Comparison of ENCODE assay signal across 16 cellular contexts in the genomic region with DNA sequence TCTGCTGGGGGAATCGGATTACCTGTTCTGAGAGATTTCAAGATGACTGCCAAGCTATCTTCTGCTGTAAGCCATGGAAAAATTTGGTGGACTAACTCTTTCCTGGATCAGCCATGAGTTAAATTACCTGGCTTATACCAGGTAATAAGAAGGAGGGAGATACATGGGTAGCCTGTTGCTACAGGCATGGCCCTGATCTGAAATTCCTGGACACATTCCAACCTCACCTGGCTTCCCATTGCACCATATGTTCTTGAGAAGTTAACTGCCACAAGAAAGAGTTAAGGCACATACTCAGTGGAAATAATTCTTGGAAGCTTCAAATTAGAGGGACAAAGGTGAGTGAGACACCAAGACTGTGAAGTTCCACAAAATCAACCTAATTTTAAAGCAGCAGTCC.
DNase-seq lines count a peak whose midpoint lies in the region; ATAC-seq, FAIRE-seq and TF ChIP-seq lines count a peak whose summit lies in the region.
"Had no signal": no experiment of that assay in that cellular context is flagged by ENCODE, and none has a peak within 500 bp of the region (broad histone marks: within the 10 kb centered on the region; RNA-seq: fewer than 3 reads in every experiment).

No MANE protein-coding gene starts in this region.

- BruUV-seq in MCF 10A (replicated peaks; lab: Mats Ljungman, UMichigan): no TSS peak

- TF ChIP-seq CTCF in MCF 10A (IDR thresholded peaks at IDR 0.05; ENCODE audit: unreplicated experiment): no peak
- no peak for TF ChIP-seq CTCF in breast epithelium (IDR thresholded peaks at IDR 0.05)
- TF ChIP-seq CTCF in bronchial epithelial cell (IDR thresholded peaks at IDR 0.05; ENCODE audit: insufficient read depth, low read length, severe bottlenecking): no peak
- no peak for TF ChIP-seq CTCF in keratinocyte (optimal IDR thresholded peaks at IDR 0.05 in 1 of 3, IDR thresholded peaks at IDR 0.05 in 1 of 3, conservative IDR thresholded peaks at IDR 0.05 in 1 of 3; ENCODE audit: extremely low read depth in 1 of 3, insufficient read depth in 2 of 3, low read length in 3 of 3)

- no peaks in the 10 kb centered on the region for H3K36me3 Mint-ChIP-seq in MCF 10A (ENCODE audit: insufficient read depth, unreplicated experiment)
- H3K36me3 Mint-ChIP-seq in activated T-cell treated with anti-CD3 and anti-CD28 coated beads, Interleukin-2, amount 50 U/mL, for 72 hours (ENCODE audit: insufficient read depth in 2 of 2): no peaks in the 10 kb centered on the region
- no peaks in the 10 kb centered on the region for H3K36me3 Mint-ChIP-seq in activated T-cell treated with anti-CD3 and anti-CD28 coated beads, Interleukin-2, amount 50 U/mL, for 24 hours (ENCODE audit: low read depth)
- H3K36me3 Mint-ChIP-seq: CD4-positive, CD25-positive, alpha-beta regulatory T cell had no signal

- no peaks in the 10 kb centered on the region for H3K27me3 Mint-ChIP-seq in MCF 10A (ENCODE audit: insufficient read depth, unreplicated experiment)
- no peaks in the 10 kb centered on the region for H3K27me3 Mint-ChIP-seq in activated T-cell treated with anti-CD3 and anti-CD28 coated beads, Interleukin-2, amount 50 U/mL, for 72 hours (ENCODE audit: low read depth)
- no peaks in the 10 kb centered on the region for H3K27me3 Mint-ChIP-seq in activated T-cell treated with anti-CD3 and anti-CD28 coated beads, Interleukin-2, amount 50 U/mL, for 24 hours

- H3K9me3 ChIP-seq in breast epithelium (no peaks in the 10 kb centered on the region), keratinocyte (ENCODE audit: control insufficient read depth, low read depth, low read length) (no peaks in the 10 kb centered on the region)

- DNase-seq in MCF 10A (ENCODE audit: unreplicated experiment) (peak; percentile 56), breast epithelium (ENCODE audit: low spot score in 2 of 2) (no peak), bronchial epithelial cell (ENCODE audit: low read depth) (peak; percentile 87), keratinocyte (ENCODE audit: low read depth, low spot score) (peak; percentile 36), NCI-H226 (no peak)
- DNase-seq in activated T-cell treated with anti-CD3 and anti-CD28 coated beads, Interleukin-2, amount 50 U/mL, for 72 hours: no peak
- no peak for DNase-seq in activated T-cell treated with anti-CD3 and anti-CD28 coated beads, Interleukin-2, amount 50 U/mL, for 24 hours
- DNase-seq: ACHN; CD4-positive, CD25-positive, alpha-beta regulatory T cell; DMS79; H7 had no signal

- no peaks in the 10 kb centered on the region for H3K9me3 Mint-ChIP-seq in MCF 10A (ENCODE audit: unreplicated experiment)
- H3K9me3 Mint-ChIP-seq in activated T-cell treated with anti-CD3 and anti-CD28 coated beads, Interleukin-2, amount 50 U/mL, for 72 hours: peaks cover 3 to 5% of the 10 kb centered on the region in 2 donors
- no peaks in the 10 kb centered on the region for H3K9me3 Mint-ChIP-seq in activated T-cell treated with anti-CD3 and anti-CD28 coated beads, Interleukin-2, amount 50 U/mL, for 24 hours
- H3K9me3 Mint-ChIP-seq: GM23338 had no signal

- POLR2A ChIA-PET in MCF 10A (lab: Yijun Ruan, JAX): interaction anchor here (0.6 to 2.2 kb wide), 6 partner anchors 9 to 866 kb away, joined by 3 to 10 read pairs (median 4); no protein-coding TSS in a partner anchor

- no peaks in the 10 kb centered on the region for H3K9me1 ChIP-seq in keratinocyte (ENCODE audit: control insufficient read depth, extremely low read depth, insufficient read depth, low read length)

- H3K79me2 ChIP-seq in keratinocyte (ENCODE audit: control insufficient read depth, insufficient read depth, low read length): no peaks in the 10 kb centered on the region

- H3K4me2 ChIP-seq in keratinocyte (ENCODE audit: control insufficient read depth, extremely low read depth, insufficient read depth, low read depth, low read length): peak overlapping the region; percentile 65
- H3K4me2 ChIP-seq: BLaER1 treated with 17β-estradiol and CSF1 and Interleukin-3, amounts not matched to agents 10 nM and 100 nM; GM23338 had no signal

- H3K4me3 Mint-ChIP-seq in MCF 10A (ENCODE audit: unreplicated experiment): no peak overlapping the region
- no peak overlapping the region for H3K4me3 Mint-ChIP-seq in activated T-cell treated with anti-CD3 and anti-CD28 coated beads, Interleukin-2, amount 50 U/mL, for 72 hours
- no peak overlapping the region for H3K4me3 Mint-ChIP-seq in activated T-cell treated with anti-CD3 and anti-CD28 coated beads, Interleukin-2, amount 50 U/mL, for 24 hours
- H3K4me3 Mint-ChIP-seq: CD4-positive, CD25-positive, alpha-beta regulatory T cell; GM23338 had no signal

- dilution Hi-C loops in keratinocyte (cut with MboI; ENCODE audit: extremely low pct_ligation_motif_present, low sequenced_read_pairs): no loop called here

- H3K27ac ChIP-seq in breast epithelium (no peak overlapping the region), keratinocyte (ENCODE audit: control insufficient read depth, insufficient read depth, low read length) (peak overlapping the region; percentile 22)
- H3K27ac ChIP-seq: BLaER1 treated with 17β-estradiol and CSF1 and Interleukin-3, amounts not matched to agents 10 nM and 100 nM had no signal

- no peaks in the 10 kb centered on the region for H3K4me1 ChIP-seq in breast epithelium
- H3K4me1 ChIP-seq in keratinocyte (ENCODE audit: control insufficient read depth, extremely low read depth, insufficient read depth, low read length): peaks cover 34% of the 10 kb centered on the region

- H4K20me1 ChIP-seq in keratinocyte (ENCODE audit: control insufficient read depth, extremely low read depth, insufficient read depth, low read length): no peaks in the 10 kb centered on the region

- intact Hi-C loops in MCF 10A (cut with micrococcal nuclease): no loop called here
- intact Hi-C loops in breast epithelium (cut with DNase I; ENCODE audit: low total_unique reads): loop anchor here (5.0 kb wide), 1 partner anchor 652 kb away; no protein-coding TSS in a partner anchor

- H3K4me3 ChIP-seq in breast epithelium (no peak overlapping the region), bronchial epithelial cell (ENCODE audit: low read depth, low read length) (no peak overlapping the region), keratinocyte (ENCODE audit: control insufficient read depth in 2 of 3, extremely low read depth in 1 of 3, insufficient read depth in 2 of 3, low read depth in 1 of 3, low read length in 3 of 3) (peak overlapping the region in 1 of 3 experiments; percentile 2)
- H3K4me3 ChIP-seq: BLaER1 treated with 17β-estradiol and CSF1 and Interleukin-3, amounts not matched to agents 10 nM and 100 nM; GM23338 had no signal

- FAIRE-seq in bronchial epithelial cell (lab: Jason Lieb, UNC) (no peak), keratinocyte (lab: Jason Lieb, UNC) (peak; percentile 90)
- FAIRE-seq: GM12891, HepG2, HTR-8/SVneo had no signal

- CTCF ChIA-PET in MCF 10A (lab: Yijun Ruan, JAX): interaction anchor here (0.5 to 1.8 kb wide), 4 partner anchors 14 to 411 kb away, joined by 3 to 4 read pairs (median 3); no protein-coding TSS in a partner anchor

- ATAC-seq in activated T-cell treated with anti-CD3 and anti-CD28 coated beads, Interleukin-2, amount 50 U/mL, for 72 hours (replicated peaks in 1 of 2): no peak
- ATAC-seq: GM23338, HepG2 had no signal

- H3K36me3 ChIP-seq in breast epithelium (no peaks in the 10 kb centered on the region), bronchial epithelial cell (ENCODE audit: control insufficient read depth, insufficient read depth, low read length) (no peaks in the 10 kb centered on the region), keratinocyte (ENCODE audit: control insufficient read depth in 2 of 2, extremely low read depth in 1 of 2, insufficient read depth in 2 of 2, low read length in 2 of 2) (no peaks in the 10 kb centered on the region)
- H3K36me3 ChIP-seq: BLaER1 treated with 17β-estradiol and CSF1 and Interleukin-3, amounts not matched to agents 10 nM and 100 nM had no signal

- H3K27ac Mint-ChIP-seq in MCF 10A (ENCODE audit: low read depth, unreplicated experiment): no peak overlapping the region
- no peak overlapping the region for H3K27ac Mint-ChIP-seq in activated T-cell treated with anti-CD3 and anti-CD28 coated beads, Interleukin-2, amount 50 U/mL, for 72 hours
- H3K27ac Mint-ChIP-seq in activated T-cell treated with anti-CD3 and anti-CD28 coated beads, Interleukin-2, amount 50 U/mL, for 24 hours: no peak overlapping the region
- H3K27ac Mint-ChIP-seq: CD4-positive, CD25-positive, alpha-beta regulatory T cell; GM23338 had no signal

- H3K9ac ChIP-seq in keratinocyte (ENCODE audit: control insufficient read depth, extremely low read depth, insufficient read depth, low read length): no peak overlapping the region
- H3K9ac ChIP-seq: BLaER1 treated with 17β-estradiol and CSF1 and Interleukin-3, amounts not matched to agents 10 nM and 100 nM had no signal

- no peaks in the 10 kb centered on the region for H3K27me3 ChIP-seq in breast epithelium
- no peaks in the 10 kb centered on the region for H3K27me3 ChIP-seq in bronchial epithelial cell (ENCODE audit: control insufficient read depth, insufficient read depth, low read length)
- no peaks in the 10 kb centered on the region for H3K27me3 ChIP-seq in keratinocyte (ENCODE audit: control insufficient read depth, extremely low read depth, insufficient read depth, low read length)

- peak overlapping the region; percentile 14 for H2AFZ ChIP-seq in keratinocyte (ENCODE audit: control insufficient read depth, low read length)
- H2AFZ ChIP-seq: GM23338 had no signal

- peaks cover 9% of the 10 kb centered on the region for H3K4me1 Mint-ChIP-seq in MCF 10A (ENCODE audit: insufficient read depth, unreplicated experiment)
- H3K4me1 Mint-ChIP-seq in activated T-cell treated with anti-CD3 and anti-CD28 coated beads, Interleukin-2, amount 50 U/mL, for 72 hours (ENCODE audit: low read depth): no peaks in the 10 kb centered on the region
- no peaks in the 10 kb centered on the region for H3K4me1 Mint-ChIP-seq in activated T-cell treated with anti-CD3 and anti-CD28 coated beads, Interleukin-2, amount 50 U/mL, for 24 hours (ENCODE audit: low read depth)
- H3K4me1 Mint-ChIP-seq: CD4-positive, CD25-positive, alpha-beta regulatory T cell had no signal

- TF ChIP-seq POLR2A in breast epithelium (IDR thresholded peaks at IDR 0.05): no peak

Comparison
In these comparisons a context has a peak if more than half of its experiments do, and no peak if none do; other contexts are left out.
1. DNase-seq: peak in MCF 10A (single experiment), bronchial epithelial cell (single experiment) and keratinocyte (single experiment); none in breast epithelium (0 of 2), activated T-cell treated with anti-CD3 and anti-CD28 coated beads, Interleukin-2, amount 50 U/mL, for 72 hours (0 of 2), NCI-H226 (single experiment) and activated T-cell treated with anti-CD3 and anti-CD28 coated beads, Interleukin-2, amount 50 U/mL, for 24 hours (single experiment).